ENCODE assay signal across 8 cellular contexts in genomic region chrX:52934704-52935468, GRCh38. TPM values are rescaled to one million over a fixed set of nuclear protein-coding genes. Genes with fewer than 3 reads are reported as not detected.
DNase-seq lines count a peak whose midpoint lies in the region; ATAC-seq and TF ChIP-seq lines count a peak whose summit lies in the region.

No MANE protein-coding gene starts in this region.

- H3K36me3 Mint-ChIP-seq in IgD-negative memory B cell, result no peaks in the 10 kb centered on the region

- H3K4me3 ChIP-seq in OCI-LY7 (ENCODE audit: low read depth, low read length, poor library complexity, severe bottlenecking) (peak overlapping the region; percentile 71), mucosa of rectum (ENCODE audit: low read length in 2 of 2) (peak overlapping the region; percentile 96 to 98)

- peak; percentile 85 for DNase-seq in DMS53 treated with DMSO at 0.1 percent for 48 hours (lab: John Stamatoyannopoulos, UW; ENCODE audit: unreplicated experiment)
- DNase-seq in OCI-LY7 (ENCODE audit: low spot score), result peak; percentile 92
- DNase-seq in activated T-cell treated with anti-CD3 and anti-CD28 coated beads for 4 hours, result peak; percentile 80
- no peak for DNase-seq in epithelial cell of prostate (ENCODE audit: low read depth, low spot score)
- peak; percentile 91 for DNase-seq in stimulated activated CD8-positive, alpha-beta memory T cell treated with anti-CD3 and anti-CD28 coated beads, Interleukin-4, amount 100 ng/mL, for 48 hours

- H4K20me1 ChIP-seq in OCI-LY7 (ENCODE audit: insufficient read depth, low read length), result no peaks in the 10 kb centered on the region

- H3K27me3 Mint-ChIP-seq in IgD-negative memory B cell, result peaks cover 8% of the 10 kb centered on the region

- intact Hi-C loops in OCI-LY7 (cut with micrococcal nuclease; ENCODE audit: unreplicated experiment), result no loop called here

- POLR2A ChIA-PET in OCI-LY7 (lab: Charles Lee), result interaction anchor here (0.9 kb wide), 1 partner anchor 12 kb away, joined by 4 read pairs; no protein-coding TSS in a partner anchor

- peak overlapping the region; percentile 84 to 97 for H3K9ac ChIP-seq in mucosa of rectum (ENCODE audit: low read depth in 1 of 2, low read length in 2 of 2)

- H3K27me3 ChIP-seq in mucosa of rectum (ENCODE audit: control insufficient read depth in 2 of 2, insufficient read depth in 2 of 2, low read length in 2 of 2), result no peaks in the 10 kb centered on the region

- H3K9me2 ChIP-seq in OCI-LY7 (ENCODE audit: insufficient read depth, low read length), result no peaks in the 10 kb centered on the region

- H3K79me2 ChIP-seq in OCI-LY7 (ENCODE audit: insufficient read depth, low read depth, low read length), result peaks cover 10% of the 10 kb centered on the region; the same call in 1 of the 2 replicates

- peak overlapping the region; percentile 75; the same call in 1 of the 2 replicates for H2AFZ ChIP-seq in OCI-LY7 (ENCODE audit: low read length)

- H3K27ac ChIP-seq in OCI-LY7 (ENCODE audit: low read depth, low read length, poor library complexity, severe bottlenecking) (peak overlapping the region; percentile 86), epithelial cell of prostate (peak overlapping the region; percentile 86), mucosa of rectum (ENCODE audit: low read depth in 2 of 2, low read length in 2 of 2) (peak overlapping the region; percentile 98)

- H3K4me1 ChIP-seq in OCI-LY7 (ENCODE audit: insufficient read depth, low read length, poor library complexity, severe bottlenecking), result peaks cover 10% of the 10 kb centered on the region
- peaks cover 5 to 8% of the 10 kb centered on the region in 2 donors for H3K4me1 ChIP-seq in mucosa of rectum (ENCODE audit: control insufficient read depth in 2 of 2, insufficient read depth in 2 of 2, low read length in 2 of 2)

- H3K9me3 ChIP-seq in OCI-LY7 (ENCODE audit: low read length) (no peaks in the 10 kb centered on the region), mucosa of rectum (ENCODE audit: control insufficient read depth in 2 of 2, low read length in 2 of 2) (no peaks in the 10 kb centered on the region)

- H3K27ac Mint-ChIP-seq in IgD-negative memory B cell, result peak overlapping the region; percentile 97 to 100 (median 99)

- ATAC-seq in GM21576 (IDR thresholded peaks at IDR 0.05; ENCODE audit: unreplicated experiment), result peak; percentile 93

- H3K4me1 Mint-ChIP-seq in IgD-negative memory B cell, result peaks cover 9 to 15% (median 10%) of the 10 kb centered on the region in 3 donors

- H3K36me3 ChIP-seq in OCI-LY7 (ENCODE audit: insufficient read depth, low read length), result no peaks in the 10 kb centered on the region
- H3K36me3 ChIP-seq in mucosa of rectum (ENCODE audit: control insufficient read depth in 2 of 2, insufficient read depth in 2 of 2, low read length in 2 of 2), result no peaks in the 10 kb centered on the region

- H3K9me3 Mint-ChIP-seq in IgD-negative memory B cell, result no peaks in the 10 kb centered on the region

- TF ChIP-seq CTCF in OCI-LY7 (conservative IDR thresholded peaks at IDR 0.05; ENCODE audit: low read length), result peak; percentile 80

- CTCF ChIA-PET in OCI-LY7 (lab: Charles Lee; ENCODE audit: unreplicated experiment), result no interaction called here

- BruUV-seq in OCI-LY7 (replicated peaks; lab: Mats Ljungman, UMichigan), result TSS peak; percentile 65

- H3K4me2 ChIP-seq in OCI-LY7 (ENCODE audit: low read length), result peak overlapping the region; percentile 87

- H3K4me3 Mint-ChIP-seq in IgD-negative memory B cell, result peak overlapping the region; percentile 91 to 98 (median 96)

RNA-seq across cellular contexts. Expression of gene FAM156A, which starts 23.4 kb away (rescaled TPM):
- 3.8 TPM for polyA plus RNA-seq in IgD-negative memory B cell
- 8.8 and 13.8 TPM in 2 replicates for total RNA-seq in OCI-LY7 (2014; rRNA removed; shearing (Covaris generic))
- total RNA-seq in OCI-LY7 (2022), result 19.7 and 22.6 TPM in 2 replicates

RNA-seq across cellular contexts. Expression of gene FAM156B, which starts 37.8 kb away (rescaled TPM):
- polyA plus RNA-seq in IgD-negative memory B cell, result 7.4 TPM
- 27.4 and 38.6 TPM in 2 replicates for total RNA-seq in OCI-LY7 (2014; rRNA removed; shearing (Covaris generic))
- total RNA-seq in OCI-LY7 (2022), result 12.5 and 12.6 TPM in 2 replicates
